ENCODE assay signal across 19 cellular contexts in the genomic region with DNA sequence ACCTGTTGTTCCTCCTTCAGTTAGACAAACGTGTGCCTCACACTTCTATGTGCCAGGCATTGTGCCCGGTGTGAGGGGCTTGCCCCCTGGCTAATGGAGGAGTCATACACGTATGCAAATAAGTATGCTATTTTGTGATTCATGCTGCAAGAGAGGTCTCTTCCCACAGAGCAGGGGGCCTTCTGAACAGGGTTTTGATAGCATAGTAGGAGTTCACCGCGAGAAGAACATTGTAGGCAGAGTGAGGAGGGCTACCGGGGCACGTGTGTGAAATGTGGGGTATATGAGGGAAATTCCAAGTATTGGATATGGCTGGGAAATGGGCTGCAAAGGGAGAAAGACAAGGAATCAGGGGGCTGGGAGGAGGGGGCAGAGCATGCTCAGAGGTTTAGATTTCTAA.
DNase-seq lines count a peak whose midpoint lies in the region; ATAC-seq and TF ChIP-seq lines count a peak whose summit lies in the region.
"Had no signal": no experiment of that assay in that cellular context is flagged by ENCODE, and none has a peak within 500 bp of the region (broad histone marks: within the 10 kb centered on the region; RNA-seq: fewer than 3 reads in every experiment).

No MANE protein-coding gene starts in this region.

- no peak overlapping the region for H3K9ac ChIP-seq in SK-N-SH
- no peak overlapping the region for H3K9ac ChIP-seq in mesendoderm (ENCODE audit: low read length)
- H3K9ac ChIP-seq: BLaER1 treated with 17β-estradiol and CSF1 and Interleukin-3, amounts not matched to agents 10 nM and 100 nM had no signal

- no peaks in the 10 kb centered on the region for H3K9me3 Mint-ChIP-seq in neural crest cell
- H3K9me3 Mint-ChIP-seq: CD4-positive, alpha-beta T cell; CD8-positive, alpha-beta T cell had no signal

- no peak for TF ChIP-seq EP300 in SK-N-SH (IDR thresholded peaks at IDR 0.05; ENCODE audit: borderline replicate concordance in 1 of 2, low read depth in 1 of 2, low read length in 1 of 2)

- peak overlapping the region; percentile 57 for H3K23ac ChIP-seq in mesendoderm (ENCODE audit: low read length)

- H4K5ac ChIP-seq in mesendoderm (ENCODE audit: low read length), result no peak overlapping the region

- peaks cover 0 to 17% of the 10 kb centered on the region in 2 experiments; a peak in 1 of 4 replicates for H3K4me1 ChIP-seq in SK-N-SH (ENCODE audit: control insufficient read depth in 1 of 2, insufficient read depth in 2 of 2, low read depth in 1 of 2, low read length in 1 of 2)
- peaks cover 7% of the 10 kb centered on the region for H3K4me1 ChIP-seq in mesendoderm (ENCODE audit: control insufficient read depth, low read depth, low read length)
- no peaks in the 10 kb centered on the region for H3K4me1 ChIP-seq in right atrium auricular region
- H3K4me1 ChIP-seq: A549; BLaER1 treated with 17β-estradiol and CSF1 and Interleukin-3, amounts not matched to agents 10 nM and 100 nM; Caco-2 had no signal

- H3K9me2 ChIP-seq in SK-N-SH, result no peaks in the 10 kb centered on the region

- ATAC-seq in SK-N-SH treated with all-trans-retinoic acid at 6 μM for 48 hours, result no peak
- ATAC-seq in HG03280 (IDR thresholded peaks at IDR 0.05; ENCODE audit: unreplicated experiment), result no peak
- ATAC-seq: A549; CD8-positive, alpha-beta T cell had no signal

- no peaks in the 10 kb centered on the region for H3K36me3 Mint-ChIP-seq in neural crest cell (ENCODE audit: low read depth)
- H3K36me3 Mint-ChIP-seq: CD8-positive, alpha-beta T cell had no signal

- H3K79me2 ChIP-seq in SK-N-SH (ENCODE audit: insufficient read depth), result no peaks in the 10 kb centered on the region
- H3K79me2 ChIP-seq in mesendoderm (ENCODE audit: control insufficient read depth, insufficient read depth, low read length), result no peaks in the 10 kb centered on the region

- H2AFZ ChIP-seq in SK-N-SH (ENCODE audit: low read depth), result no peak overlapping the region

- H3K4me2 ChIP-seq in SK-N-SH (no peak overlapping the region), mesendoderm (ENCODE audit: low read length) (no peak overlapping the region)
- H3K4me2 ChIP-seq: A549; BLaER1 treated with 17β-estradiol and CSF1 and Interleukin-3, amounts not matched to agents 10 nM and 100 nM had no signal

- H2BK15ac ChIP-seq in mesendoderm (replicated peaks; ENCODE audit: low read depth), result no peak overlapping the region

- no peak for TF ChIP-seq RAD21 in SK-N-SH (IDR thresholded peaks at IDR 0.05; ENCODE audit: low read length)

- H3K36me3 ChIP-seq in SK-N-SH (replicated peaks in 1 of 2; ENCODE audit: control insufficient read depth in 1 of 2, insufficient read depth in 2 of 2, low read length in 1 of 2), result no peaks in the 10 kb centered on the region
- H3K36me3 ChIP-seq in mesendoderm (ENCODE audit: control insufficient read depth, insufficient read depth, low read length), result no peaks in the 10 kb centered on the region
- H3K36me3 ChIP-seq in right atrium auricular region, result no peaks in the 10 kb centered on the region
- H3K36me3 ChIP-seq: BLaER1 treated with 17β-estradiol and CSF1 and Interleukin-3, amounts not matched to agents 10 nM and 100 nM had no signal

- no peak for TF ChIP-seq POLR2A in erythroblast (IDR thresholded peaks at IDR 0.05; ENCODE audit: low read length)

- H3F3A ChIP-seq in SK-N-SH (replicated peaks; ENCODE audit: insufficient read depth), result no peaks in the 10 kb centered on the region

- H2BK5ac ChIP-seq in mesendoderm (ENCODE audit: low read length), result no peak overlapping the region

- CTCF ChIA-PET in SK-N-SH (lab: Yijun Ruan, JAX), result interaction anchor here (1.3 to 1.7 kb wide), 3 partner anchors 20 to 659 kb away, joined by 3 to 5 read pairs (median 4); no protein-coding TSS in a partner anchor

- peaks cover 10% of the 10 kb centered on the region for H3K4me1 Mint-ChIP-seq in neural crest cell
- H3K4me1 Mint-ChIP-seq: B cell had no signal

- no peaks in the 10 kb centered on the region for H3K79me1 ChIP-seq in mesendoderm (ENCODE audit: low read length)

- peak overlapping the region; percentile 44 for H3K27ac Mint-ChIP-seq in neural crest cell (ENCODE audit: unreplicated experiment)
- H3K27ac Mint-ChIP-seq: B cell; CD4-positive, alpha-beta T cell; CD8-positive, alpha-beta T cell had no signal

- H3K27me3 ChIP-seq in SK-N-SH (ENCODE audit: insufficient read depth) (no peaks in the 10 kb centered on the region), mesendoderm (ENCODE audit: insufficient read depth, low read length, poor library complexity) (no peaks in the 10 kb centered on the region), right atrium auricular region (no peaks in the 10 kb centered on the region)
- H3K27me3 ChIP-seq: BLaER1 treated with 17β-estradiol and CSF1 and Interleukin-3, amounts not matched to agents 10 nM and 100 nM had no signal

- TF ChIP-seq CTCF in SK-N-SH (IDR thresholded peaks at IDR 0.05) (no peak), neural crest cell (conservative IDR thresholded peaks at IDR 0.05) (no peak), right atrium auricular region (IDR thresholded peaks at IDR 0.05) (no peak)

- no peak overlapping the region for H3K4me3 ChIP-seq in SK-N-SH (ENCODE audit: low read depth in 2 of 2, low read length in 1 of 2)
- H3K4me3 ChIP-seq in mesendoderm (ENCODE audit: low read length), result no peak overlapping the region
- H3K4me3 ChIP-seq in right atrium auricular region, result no peak overlapping the region
- H3K4me3 ChIP-seq: A549; BLaER1 treated with 17β-estradiol and CSF1 and Interleukin-3, amounts not matched to agents 10 nM and 100 nM had no signal

- no peak overlapping the region for H3K4ac ChIP-seq in mesendoderm (ENCODE audit: low read depth, low read length)

- H2BK120ac ChIP-seq in mesendoderm (ENCODE audit: low read depth, low read length), result no peak overlapping the region

- POLR2A ChIA-PET in SK-N-SH (lab: Yijun Ruan, JAX), result no interaction called here

- 69% methylated on average over 6 of the region's 7 CpGs for WGBS in SK-N-SH (ENCODE audit: low lambda C conversion rate)
- no CpG with 5 or more reads among the region's 7 CpGs for WGBS in mesendoderm (ENCODE audit: extremely low coverage, insufficient coverage, low lambda C conversion rate)

- no peak overlapping the region for H2AK5ac ChIP-seq in mesendoderm (ENCODE audit: low read length)

- H4K20me1 ChIP-seq in SK-N-SH (ENCODE audit: insufficient read depth), result no peaks in the 10 kb centered on the region

- no peak overlapping the region for H3K4me3 Mint-ChIP-seq in neural crest cell
- H3K4me3 Mint-ChIP-seq: B cell; CD4-positive, alpha-beta T cell; CD8-positive, alpha-beta T cell had no signal

- peak overlapping the region; percentile 47 for H3K56ac ChIP-seq in mesendoderm (ENCODE audit: low read length)

- H3K9me3 ChIP-seq in SK-N-SH, result no peaks in the 10 kb centered on the region
- H3K9me3 ChIP-seq in right atrium auricular region, result no peaks in the 10 kb centered on the region
- H3K9me3 ChIP-seq: BLaER1 treated with 17β-estradiol and CSF1 and Interleukin-3, amounts not matched to agents 10 nM and 100 nM; Caco-2 had no signal

- H3K18ac ChIP-seq in mesendoderm (ENCODE audit: low read length), result no peak overlapping the region

- H3K27ac ChIP-seq in SK-N-SH (ENCODE audit: low read depth in 2 of 2, low read length in 1 of 2), result no peak overlapping the region
- no peak overlapping the region for H3K27ac ChIP-seq in mesendoderm (ENCODE audit: low read depth, low read length)
- no peak overlapping the region for H3K27ac ChIP-seq in right atrium auricular region
- H3K27ac ChIP-seq: 22Rv1; A549; BLaER1 treated with 17β-estradiol and CSF1 and Interleukin-3, amounts not matched to agents 10 nM and 100 nM; C4-2B had no signal

- H4K8ac ChIP-seq in mesendoderm (ENCODE audit: low read depth, low read length), result no peak overlapping the region

- no peaks in the 10 kb centered on the region for H3K27me3 Mint-ChIP-seq in neural crest cell (ENCODE audit: low read depth)
- H3K27me3 Mint-ChIP-seq: CD4-positive, alpha-beta T cell had no signal

- DNase-seq in SK-N-SH, result no peak
- DNase-seq in mesendoderm, result no peak
- DNase-seq in neural crest cell (ENCODE audit: low read depth, low spot score), result no peak
- DNase-seq in right atrium auricular region (ENCODE audit: low spot score), result no peak
- DNase-seq in erythroblast (lab: John Stamatoyannopoulos, UW), result no peak
- DNase-seq: AML-193; Caco-2; Calu3; CD4-positive, alpha-beta T cell; CD8-positive, alpha-beta T cell; DMS79 treated with DMSO at 0.1 percent for 48 hours; GF-D8 had no signal

TF ChIP-seq in SK-N-SH treated with all-trans-retinoic acid at 6 μM for 48 hours, 23 proteins besides CTCF, POLR2A, EP300 and RAD21 (continues in another document):
- TF ChIP-seq OSR1 (CRISPR knock-in tag; IDR thresholded peaks at IDR 0.05), result no peak
- TF ChIP-seq, protein P1, sequence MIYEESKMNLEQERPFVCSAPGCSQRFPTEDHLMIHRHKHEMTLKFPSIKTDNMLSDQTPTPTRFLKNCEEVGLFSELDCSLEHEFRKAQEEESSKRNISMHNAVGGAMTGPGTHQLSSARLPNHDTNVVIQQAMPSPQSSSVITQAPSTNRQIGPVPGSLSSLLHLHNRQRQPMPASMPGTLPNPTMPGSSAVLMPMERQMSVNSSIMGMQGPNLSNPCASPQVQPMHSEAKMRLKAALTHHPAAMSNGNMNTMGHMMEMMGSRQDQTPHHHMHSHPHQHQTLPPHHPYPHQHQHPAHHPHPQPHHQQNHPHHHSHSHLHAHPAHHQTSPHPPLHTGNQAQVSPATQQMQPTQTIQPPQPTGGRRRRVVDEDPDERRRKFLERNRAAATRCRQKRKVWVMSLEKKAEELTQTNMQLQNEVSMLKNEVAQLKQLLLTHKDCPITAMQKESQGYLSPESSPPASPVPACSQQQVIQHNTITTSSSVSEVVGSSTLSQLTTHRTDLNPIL (CRISPR knock-in tag; IDR thresholded peaks at IDR 0.05; ENCODE audit: low read depth), result no peak
- peak; percentile 94 for TF ChIP-seq ZFP3 (CRISPR knock-in tag; IDR thresholded peaks at IDR 0.05)
- TF ChIP-seq TCF4 (CRISPR knock-in tag; IDR thresholded peaks at IDR 0.05; ENCODE audit: borderline replicate concordance), result no peak

TF ChIP-seq in SK-N-SH, 30 proteins besides CTCF, POLR2A, EP300 and RAD21 (continues in another document):
- TF ChIP-seq GABPA (IDR thresholded peaks at IDR 0.05; ENCODE audit: low read depth) (no peak), RFX5 (IDR thresholded peaks at IDR 0.05; ENCODE audit: low read length) (no peak), MXI1 (IDR thresholded peaks at IDR 0.05; ENCODE audit: low read depth, low read length) (no peak), FOSL2 (IDR thresholded peaks at IDR 0.05; ENCODE audit: borderline replicate concordance, low read depth) (no peak)
